In the genomic region with DNA sequence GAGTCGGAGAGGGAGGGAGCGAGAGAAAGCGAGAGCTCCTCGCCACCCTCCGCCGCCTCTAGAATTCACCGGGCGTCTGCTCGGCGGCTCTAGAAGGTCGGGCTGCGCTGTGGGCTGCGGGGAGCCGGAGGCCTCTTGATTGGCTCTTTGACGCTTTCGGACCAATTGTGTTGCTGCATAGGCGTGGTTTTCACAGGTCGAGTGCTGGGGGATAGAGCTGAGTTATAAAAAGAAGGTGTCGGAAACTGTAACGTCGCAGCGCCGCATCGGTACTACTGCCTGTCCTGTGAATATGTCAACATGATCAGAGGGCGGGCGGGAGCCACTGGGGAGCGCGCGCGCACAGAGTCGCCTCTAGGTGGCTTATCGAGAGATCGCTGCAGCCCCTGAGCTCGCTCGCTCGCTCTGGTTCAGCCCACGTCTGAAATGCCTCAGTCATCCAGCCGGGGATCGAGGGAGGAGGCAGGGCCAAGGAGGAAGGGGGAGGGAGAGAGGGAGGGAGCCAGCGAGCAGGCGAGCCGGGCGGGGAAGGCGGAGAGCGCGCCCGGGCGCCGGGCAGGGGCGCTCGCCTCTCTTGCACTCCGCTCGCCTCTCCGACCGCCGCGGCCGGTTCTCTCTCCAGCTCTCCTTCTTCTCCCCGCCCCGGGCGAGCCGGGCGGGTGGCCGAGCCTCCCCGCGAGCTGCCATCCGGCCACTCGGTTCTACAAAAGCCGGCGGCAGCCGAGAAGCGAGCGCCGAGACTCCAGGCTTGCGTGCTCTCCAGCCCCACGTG, we compare ENCODE assay signal across 8 cellular contexts. TPM values are rescaled to one million over a fixed set of nuclear protein-coding genes. Genes with fewer than 3 reads are reported as not detected.
DNase-seq lines count a peak whose midpoint lies in the region; ATAC-seq and TF ChIP-seq lines count a peak whose summit lies in the region.

TSS of gene TBX3 (minus strand) at position 78 of the 772 bp plus-strand sequence. CDS start 975 bp downstream, outside the sequence.

- no peak for TF ChIP-seq POLR2A in NB4 (IDR thresholded peaks at IDR 0.05; ENCODE audit: extremely low read depth, insufficient read length)

- DNase-seq in ELR (ENCODE audit: low read depth), result peak; percentile 99
- peak; percentile 90 for DNase-seq in NB4 (ENCODE audit: low read depth)
- peak in 45 of 61 donors; percentile 0 to 52 (median 20) for DNase-seq in caudate nucleus (lab: John Stamatoyannopoulos, UW)
- DNase-seq in sciatic nerve (ENCODE audit: low spot score), result peak; percentile 94

- peak within 1 kb of the TSS; percentile 59 for H3K4me3 Mint-ChIP-seq in T-helper 1 cell treated with Interleukin-12 subunit alpha and Interleukin-12 subunit beta and Interleukin-4 antibody, amounts not matched to agents 30 μg/mL and 1 μg/mL, for 36 hours

- H3K36me3 Mint-ChIP-seq in T-helper 1 cell treated with Interleukin-12 subunit alpha and Interleukin-12 subunit beta and Interleukin-4 antibody, amounts not matched to agents 30 μg/mL and 1 μg/mL, for 36 hours (ENCODE audit: low read depth), result peaks cover 10% of the 10 kb centered on the region

- peak within 1 kb of the TSS; percentile 48 for H3K27ac ChIP-seq in caudate nucleus (ENCODE audit: low read depth, low read length)

- peak within 1 kb of the TSS; percentile 57 for H3K27ac Mint-ChIP-seq in T-helper 1 cell treated with Interleukin-12 subunit alpha and Interleukin-12 subunit beta and Interleukin-4 antibody, amounts not matched to agents 30 μg/mL and 1 μg/mL, for 36 hours

- intact Hi-C loops in sciatic nerve (cut with DNase I), result no loop called here

- no peaks in the 10 kb centered on the region for H3K9me3 Mint-ChIP-seq in T-helper 1 cell treated with Interleukin-12 subunit alpha and Interleukin-12 subunit beta and Interleukin-4 antibody, amounts not matched to agents 30 μg/mL and 1 μg/mL, for 36 hours

- TF ChIP-seq CTCF in NB4 (IDR thresholded peaks at IDR 0.05; ENCODE audit: low read depth, low read length), result peak; percentile 47

- H3K4me3 ChIP-seq in NB4 (ENCODE audit: low read depth, low read length) (peak within 1 kb of the TSS; percentile 37), iPS-18c (ENCODE audit: insufficient read depth, low read depth, low read length) (peak within 1 kb of the TSS; percentile 53)

- no peaks in the 10 kb centered on the region for H3K9me3 ChIP-seq in iPS-18c (ENCODE audit: control insufficient read depth, insufficient read depth, low read length)

- peaks cover 97% of the 10 kb centered on the region for H3K27me3 Mint-ChIP-seq in T-helper 1 cell treated with Interleukin-12 subunit alpha and Interleukin-12 subunit beta and Interleukin-4 antibody, amounts not matched to agents 30 μg/mL and 1 μg/mL, for 36 hours (ENCODE audit: low read depth)

- peaks cover 9% of the 10 kb centered on the region for H3K4me1 Mint-ChIP-seq in T-helper 1 cell treated with Interleukin-12 subunit alpha and Interleukin-12 subunit beta and Interleukin-4 antibody, amounts not matched to agents 30 μg/mL and 1 μg/mL, for 36 hours (ENCODE audit: low read depth)

- ATAC-seq in sciatic nerve, result peak; percentile 96
- no peak for ATAC-seq in GM21528 (IDR thresholded peaks at IDR 0.05; ENCODE audit: low FRiP score, unreplicated experiment)
- ATAC-seq in HG02588 (IDR thresholded peaks at IDR 0.05; ENCODE audit: unreplicated experiment), result no peak

RNA-seq across cellular contexts. Expression of gene TBX3, which starts in this region (rescaled TPM):
- total RNA-seq in sciatic nerve, result 26.3 TPM

Comparison
In these comparisons a context has a peak if more than half of its experiments do, and no peak if none do; other contexts are left out.
1. DNase-seq: peak in every context shown above with its lines; median percentile 99 in ELR; 94 in sciatic nerve; 90 in NB4; 20 in caudate nucleus.